8 cellular contexts compared by ENCODE assay signal in genomic region chr5:90020575-90021535, GRCh38.
DNase-seq lines count a peak whose midpoint lies in the region; ATAC-seq and TF ChIP-seq lines count a peak whose summit lies in the region.

No MANE protein-coding gene starts in this region.

- H3K27me3 Mint-ChIP-seq in effector memory CD8-positive, alpha-beta T cell: no peaks in the 10 kb centered on the region

- H3K36me3 ChIP-seq in ascending aorta (no peaks in the 10 kb centered on the region), lung (ENCODE audit: control insufficient read depth in 2 of 2, insufficient read depth in 2 of 2, low read length in 2 of 2) (no peaks in the 10 kb centered on the region)

- DNase-seq in Daoy (ENCODE audit: low read depth) (peak; percentile 87), HS-5 (ENCODE audit: low read depth) (peak; percentile 87), ascending aorta (ENCODE audit: low spot score in 2 of 2) (no peak), lung (ENCODE audit: low spot score) (no peak), NCI-H2196 (lab: John Stamatoyannopoulos, UW; ENCODE audit: unreplicated experiment) (no peak)
- DNase-seq in effector memory CD8-positive, alpha-beta T cell: no peak
- no peak for DNase-seq in stimulated activated CD4-positive, alpha-beta T cell treated with anti-CD3 and anti-CD28 coated beads, Interleukin-2, amount 100 ng/mL, for 24 hours

- no peaks in the 10 kb centered on the region for H3K36me3 Mint-ChIP-seq in effector memory CD8-positive, alpha-beta T cell (ENCODE audit: insufficient read depth)

- H3K27ac Mint-ChIP-seq in effector memory CD8-positive, alpha-beta T cell: no peak overlapping the region

- ATAC-seq in GM21526 (IDR thresholded peaks at IDR 0.05; ENCODE audit: low FRiP score, unreplicated experiment): peak; percentile 96
- peak; percentile 82 for ATAC-seq in lung (ENCODE audit: insufficient read depth, low FRiP score)
- no peak for ATAC-seq in effector memory CD8-positive, alpha-beta T cell (replicated peaks)

- H3K4me1 ChIP-seq in ascending aorta (peaks cover 0 to 11% of the 10 kb centered on the region in 2 donors), lung (ENCODE audit: control insufficient read depth in 2 of 2, insufficient read depth in 2 of 2, low read length in 2 of 2) (no peaks in the 10 kb centered on the region)

- 59 to 77% methylated on average over 5 of the region's 5 CpGs for WGBS in lung, 2 donors

- no peak overlapping the region for H3K4me3 Mint-ChIP-seq in effector memory CD8-positive, alpha-beta T cell

- no peak for TF ChIP-seq CTCF in ascending aorta (IDR thresholded peaks at IDR 0.05)
- TF ChIP-seq CTCF in lung (IDR thresholded peaks at IDR 0.05; ENCODE audit: control extremely low read depth, extremely low read depth): no peak

- no peaks in the 10 kb centered on the region for H3K4me1 Mint-ChIP-seq in effector memory CD8-positive, alpha-beta T cell (ENCODE audit: low read depth in 2 of 2)

- H3K27ac ChIP-seq in ascending aorta (peak overlapping the region; percentile 39 to 62), lung (ENCODE audit: low read depth in 1 of 2, low read length in 1 of 2) (no peak overlapping the region)

- H3K9me3 ChIP-seq in ascending aorta (no peaks in the 10 kb centered on the region), lung (ENCODE audit: control insufficient read depth in 2 of 2, insufficient read depth in 1 of 2, low read length in 1 of 2) (no peaks in the 10 kb centered on the region)

- peaks cover 4 to 15% of the 10 kb centered on the region in 2 donors for H3K9me3 Mint-ChIP-seq in effector memory CD8-positive, alpha-beta T cell

- no peaks in the 10 kb centered on the region for H3K27me3 ChIP-seq in ascending aorta
- no peaks in the 10 kb centered on the region for H3K27me3 ChIP-seq in lung (ENCODE audit: control insufficient read depth, insufficient read depth)

- H3K4me3 ChIP-seq in ascending aorta (peak overlapping the region; percentile 51), lung (no peak overlapping the region)

- intact Hi-C loops in ascending aorta (cut with DNase I): loop anchor here (1.0 kb wide), 1 partner anchor 32 kb away; no protein-coding TSS in a partner anchor

Comparison
In these comparisons a context has a peak if more than half of its experiments do, and no peak if none do; other contexts are left out.
1. DNase-seq: peak in Daoy (single experiment) and HS-5 (single experiment); none in ascending aorta (0 of 2), lung (single experiment), effector memory CD8-positive, alpha-beta T cell (0 of 3), stimulated activated CD4-positive, alpha-beta T cell treated with anti-CD3 and anti-CD28 coated beads, Interleukin-2, amount 100 ng/mL, for 24 hours (0 of 2) and NCI-H2196 (single experiment).
2. H3K27ac ChIP-seq: peak in ascending aorta (2 of 2); none in lung (0 of 2).